In the genomic region with DNA sequence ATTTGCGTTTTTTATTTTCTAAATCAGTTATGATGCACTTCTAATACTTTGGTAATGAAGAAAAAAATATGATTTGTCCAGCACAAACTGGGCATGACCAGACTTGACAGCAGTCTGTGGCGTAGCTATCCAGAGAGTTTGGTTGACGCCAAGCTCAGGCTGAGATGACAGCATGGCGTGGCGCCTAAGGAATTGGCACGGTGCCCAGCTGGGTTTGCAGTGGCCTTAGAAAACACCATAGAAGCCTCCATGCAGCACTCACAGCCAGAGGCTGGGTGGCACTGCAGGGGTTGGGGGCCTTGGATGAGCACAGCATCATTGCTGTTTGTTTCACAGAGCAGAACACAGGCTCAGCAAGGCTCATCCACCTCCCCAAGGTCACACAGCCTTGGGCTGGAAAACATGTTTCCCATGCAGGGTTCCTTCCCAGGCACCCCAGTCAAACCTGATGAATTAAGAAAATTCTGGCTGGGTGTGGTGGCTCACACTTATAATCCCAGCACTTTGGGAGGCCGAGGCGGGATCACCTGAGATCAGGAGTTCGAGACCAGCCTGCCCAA, we compare ENCODE assay signal across 1 cellular context.
A peak's percentile ranks its signal among the peaks of the same experiment; 100 is the strongest.
TF ChIP-seq lines count a peak whose summit lies in the region.

No MANE protein-coding gene starts in this region.

TF ChIP-seq in K562, 482 proteins besides CTCF, POLR2A, EP300 and RAD21 (continued from another document):
- TF ChIP-seq RFX5 (IDR thresholded peaks at IDR 0.05; ENCODE audit: low read depth, low read length) (no peak), MCM7 (IDR thresholded peaks at IDR 0.05) (no peak), BCOR (IDR thresholded peaks at IDR 0.05) (0 out of 2 replicates have a peak, but pooled peaks have one; percentile 33), RBM25 (IDR thresholded peaks at IDR 0.05; ENCODE audit: low read depth, low read length, severe bottlenecking) (peak; percentile 40), TRIM24 (IDR thresholded peaks at IDR 0.05) (no peak), CXXC5 (CRISPR knock-in tag; IDR thresholded peaks at IDR 0.05) (no peak), ZFP36 (IDR thresholded peaks at IDR 0.05; ENCODE audit: low read depth, low read length, partially characterized antibody) (peak; percentile 34), MXI1 (IDR thresholded peaks at IDR 0.05; ENCODE audit: low read depth, low read length) (no peak), ZNF431 (CRISPR knock-in tag; IDR thresholded peaks at IDR 0.05) (no peak), SREBF2 (CRISPR knock-in tag; IDR thresholded peaks at IDR 0.05) (no peak), ZBTB33 (CRISPR knock-in tag; IDR thresholded peaks at IDR 0.05) (peak; percentile 60; the same call in 1 of the 2 replicates)
